1 cellular context compared by ENCODE assay signal in genomic region chr17:45895304-45895968, GRCh38.
TF ChIP-seq lines count a peak whose summit lies in the region.

No MANE protein-coding gene starts in this region.

TF ChIP-seq in HEK293, 187 proteins besides CTCF, POLR2A, EP300 and RAD21 (continued from another document):
- TF ChIP-seq ZNF449 (tag by site-specific recombination; IDR thresholded peaks at IDR 0.05) (peak; percentile 52; the same call in 1 of the 2 replicates), ZBTB8A (tag by site-specific recombination; IDR thresholded peaks at IDR 0.05) (peak; percentile 84), PBX3 (CRISPR knock-in tag; IDR thresholded peaks at IDR 0.05) (peak; percentile 51; the same call in 1 of the 2 replicates), KLF1 (tag by site-specific recombination; IDR thresholded peaks at IDR 0.05) (peak; percentile 67; the same call in 1 of the 2 replicates), ZFHX2 (tag by site-specific recombination; conservative IDR thresholded peaks at IDR 0.05) (peak; percentile 97), ZNF768 (tag by site-specific recombination; IDR thresholded peaks at IDR 0.05) (peak; percentile 74; the same call in 1 of the 2 replicates), SETDB1 (IDR thresholded peaks at IDR 0.05; ENCODE audit: insufficient read length, low read length) (no peak), ZBTB17 (tag by site-specific recombination; IDR thresholded peaks at IDR 0.05) (peak; percentile 59), ZNF341 (tag by site-specific recombination; IDR thresholded peaks at IDR 0.05; ENCODE audit: low read depth) (peak; percentile 74), KLF9 (tag by site-specific recombination; IDR thresholded peaks at IDR 0.05; ENCODE audit: low read depth) (peak; percentile 67; the same call in 1 of the 2 replicates), ZNF561 (tag by site-specific recombination; IDR thresholded peaks at IDR 0.05; ENCODE audit: borderline replicate concordance) (no peak; the same call in 1 of the 2 replicates), ZBTB20 (tag by site-specific recombination; IDR thresholded peaks at IDR 0.05) (peak; percentile 34; the same call in 1 of the 2 replicates), KLF8 (tag by site-specific recombination; IDR thresholded peaks at IDR 0.05) (peak; percentile 32; the same call in 1 of the 2 replicates), ZBTB26 (tag by site-specific recombination; optimal IDR thresholded peaks at IDR 0.05) (peak; percentile 98), PRDM4 (tag by site-specific recombination; IDR thresholded peaks at IDR 0.05) (no peak), YY1 (tag by site-specific recombination; IDR thresholded peaks at IDR 0.05) (peak; percentile 38), ZIC2 (tag by site-specific recombination; IDR thresholded peaks at IDR 0.05) (peak; percentile 38), ZNF138 (tag by site-specific recombination; IDR thresholded peaks at IDR 0.05; ENCODE audit: borderline replicate concordance) (no peak), SP2 (tag by site-specific recombination; IDR thresholded peaks at IDR 0.05) (peak; percentile 41; the same call in 1 of the 2 replicates), ZNF398 (tag by site-specific recombination; IDR thresholded peaks at IDR 0.05) (peak; percentile 97), ZFP69B (tag by site-specific recombination; IDR thresholded peaks at IDR 0.05) (no peak), ZSCAN23 (tag by site-specific recombination; IDR thresholded peaks at IDR 0.05) (no peak), ZBTB48 (tag by site-specific recombination; IDR thresholded peaks at IDR 0.05) (no peak), ZNF701 (tag by site-specific recombination; IDR thresholded peaks at IDR 0.05) (no peak), ZXDB (tag by site-specific recombination; IDR thresholded peaks at IDR 0.05) (no peak; the same call in 1 of the 2 replicates), HOXC10 (CRISPR knock-in tag; IDR thresholded peaks at IDR 0.05) (0 out of 2 replicates have a peak, but pooled peaks have one; percentile 37), ZBTB11 (tag by site-specific recombination; conservative IDR thresholded peaks at IDR 0.05; ENCODE audit: low read depth) (0 out of 2 replicates have a peak, but pooled peaks have one; percentile 6), INSM2 (tag by site-specific recombination; IDR thresholded peaks at IDR 0.05) (no peak)
TF ChIP-seq in HEK293: peak in this region for 26.
